In the genomic region with DNA sequence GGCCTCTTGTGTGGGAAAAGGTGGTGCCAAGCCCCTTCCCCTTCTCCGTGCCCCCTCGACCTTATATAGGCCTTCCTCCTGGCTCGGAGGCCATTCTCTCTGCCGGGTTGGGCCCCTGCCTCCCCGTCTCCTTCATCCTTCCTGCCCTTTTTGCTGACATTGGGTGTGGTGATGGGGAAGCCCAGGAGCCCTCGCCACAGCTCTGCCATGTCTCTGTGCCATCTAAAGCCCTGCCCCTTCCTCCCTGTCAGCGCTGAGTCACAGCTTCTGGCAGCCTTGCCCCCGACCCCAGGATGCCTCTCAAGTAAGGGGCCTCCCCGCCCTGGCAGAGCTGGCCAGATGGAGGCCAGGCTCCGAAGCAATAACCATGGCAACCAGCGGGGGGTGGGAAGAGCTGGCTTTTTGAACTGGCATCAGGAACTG, we compare ENCODE assay signal across 8 cellular contexts. TPM values are rescaled to one million over a fixed set of nuclear protein-coding genes. Genes with fewer than 3 reads are reported as not detected.
DNase-seq lines count a peak whose midpoint lies in the region; ATAC-seq and TF ChIP-seq lines count a peak whose summit lies in the region.

No MANE protein-coding gene starts in this region.

- no peak overlapping the region for H3K4me3 Mint-ChIP-seq in glutamatergic neuron (ENCODE audit: unreplicated experiment)

- no peak overlapping the region for H3K27ac Mint-ChIP-seq in glutamatergic neuron (ENCODE audit: unreplicated experiment)

- ATAC-seq in HG02588 (IDR thresholded peaks at IDR 0.05; ENCODE audit: unreplicated experiment) (peak; percentile 42), GM19397 (IDR thresholded peaks at IDR 0.05; ENCODE audit: unreplicated experiment) (no peak)

- peaks cover 7% of the 10 kb centered on the region for H3K4me1 Mint-ChIP-seq in glutamatergic neuron (ENCODE audit: low read depth, unreplicated experiment)

- H3K9me3 Mint-ChIP-seq in glutamatergic neuron (ENCODE audit: unreplicated experiment) = peaks cover 2% of the 10 kb centered on the region

- no peaks in the 10 kb centered on the region for H3K36me3 Mint-ChIP-seq in glutamatergic neuron (ENCODE audit: unreplicated experiment)

- TF ChIP-seq CTCF in glutamatergic neuron (IDR thresholded peaks at IDR 0.05; ENCODE audit: partially characterized antibody, unreplicated experiment) = no peak

- H3K4me3 ChIP-seq in skin epidermis = no peak overlapping the region

- DNase-seq in DMS 273 treated with DMSO at 0.1 percent for 48 hours (lab: John Stamatoyannopoulos, UW) (peak; percentile 89), SK-N-DZ (ENCODE audit: low spot score) (peak; percentile 72), activated gamma-delta T cell (lab: John Stamatoyannopoulos, UW) (peak; percentile 47), glutamatergic neuron (peak; percentile 67), superior temporal gyrus (ENCODE audit: extremely low spot score) (no peak)

- H3K27ac ChIP-seq in skin epidermis = peak overlapping the region in 15 of 21 experiments; percentile 6 to 80 (median 70)

- peaks cover 8% of the 10 kb centered on the region for H3K27me3 Mint-ChIP-seq in glutamatergic neuron (ENCODE audit: unreplicated experiment)

RNA-seq across cellular contexts. Expression of a gene that starts 30.4 kb away (rescaled TPM):
- 1.7 and 3.2 TPM in 2 replicates for polyA plus RNA-seq in SK-N-DZ (2014; cell fraction: cytosol; rRNA removed)
- polyA plus RNA-seq in SK-N-DZ (2014; cell fraction: nucleus; rRNA removed) = 1.6 and 3.0 TPM in 2 replicates
- 2.1 TPM for total RNA-seq in glutamatergic neuron (ENCODE audit: unreplicated experiment)
